In genomic region chr2:42072349-42073118, GRCh38 we compare ENCODE assay signal across 10 cellular contexts. TPM values are rescaled to one million over a fixed set of nuclear protein-coding genes. Genes with fewer than 3 reads are reported as not detected.
DNase-seq lines count a peak whose midpoint lies in the region; ATAC-seq and TF ChIP-seq lines count a peak whose summit lies in the region.
"Had no signal": no experiment of that assay in that cellular context is flagged by ENCODE, and none has a peak within 500 bp of the region (broad histone marks: within the 10 kb centered on the region; RNA-seq: fewer than 3 reads in every experiment).

No MANE protein-coding gene starts in this region.

- peak overlapping the region; percentile 86; the same call in 1 of the 3 replicates for H2BK15ac ChIP-seq in IMR-90 (ENCODE audit: low read depth, low read length)

- H2AK9ac ChIP-seq in IMR-90 (replicated peaks; ENCODE audit: low read depth, low read length, poor library complexity) = peak overlapping the region; percentile 48

- peak overlapping the region; percentile 86; the same call in 1 of the 2 replicates for H3K18ac ChIP-seq in IMR-90 (ENCODE audit: low read depth, low read length)

- H3K4me3 ChIP-seq in IMR-90 (ENCODE audit: insufficient read depth, low read depth, low read length) (no peak overlapping the region), gastroesophageal sphincter (no peak overlapping the region), skeletal muscle cell (ENCODE audit: low read depth, low read length) (no peak overlapping the region)

- H4K91ac ChIP-seq in IMR-90 (ENCODE audit: insufficient read depth, low read depth, low read length) = peak overlapping the region; percentile 40; the same call in 1 of the 2 replicates

- H3K56ac ChIP-seq in IMR-90 (ENCODE audit: extremely low read depth, insufficient read depth, low read length) = no peak overlapping the region

- dilution Hi-C loops in IMR-90 (cut with HindIII; ENCODE audit: low sequenced_read_pairs, unreplicated experiment) = no loop called here

- H3K14ac ChIP-seq in IMR-90 (replicated peaks; ENCODE audit: low read depth, low read length) = peak overlapping the region; percentile 31; the same call in 1 of the 2 replicates

- no peaks in the 10 kb centered on the region for H3K79me1 ChIP-seq in IMR-90 (ENCODE audit: low read depth in 1 of 2, low read length in 2 of 2)

- 0 out of 2 replicates have a peak, but pooled peaks cover 2% of the 10 kb centered on the region for H3K9me3 ChIP-seq in IMR-90 (ENCODE audit: control insufficient read depth, insufficient read depth, low read length)
- no peaks in the 10 kb centered on the region for H3K9me3 ChIP-seq in gastroesophageal sphincter

- H3K4ac ChIP-seq in IMR-90 (ENCODE audit: low read depth, low read length) = peak overlapping the region; percentile 46

- H4K5ac ChIP-seq in IMR-90 (ENCODE audit: low read depth, low read length) = no peak overlapping the region; the same call in 1 of the 2 replicates

- H3K27ac ChIP-seq in IMR-90 (ENCODE audit: insufficient read depth, low read length) (peak overlapping the region; percentile 91; the same call in 1 of the 2 replicates), gastroesophageal sphincter (peak overlapping the region in 2 of 4 donors; percentile 10 to 43)

- H2BK120ac ChIP-seq in IMR-90 (ENCODE audit: low read depth, low read length) = peak overlapping the region; percentile 81; the same call in 1 of the 2 replicates

- peaks cover 9% of the 10 kb centered on the region; the same call in 1 of the 2 replicates for H3K9me1 ChIP-seq in IMR-90 (ENCODE audit: insufficient read depth, low read length)

- H3K4me1 ChIP-seq in IMR-90 (ENCODE audit: control insufficient read depth, insufficient read depth, low read length) (peaks cover 26% of the 10 kb centered on the region), gastroesophageal sphincter (peaks cover 0 to 40% (median 0%) of the 10 kb centered on the region in 3 donors)

- TF ChIP-seq POLR2A in IMR-90 (IDR thresholded peaks at IDR 0.05; ENCODE audit: low read depth, low read length) (no peak), gastroesophageal sphincter (IDR thresholded peaks at IDR 0.05) (no peak)

- no peaks in the 10 kb centered on the region for H3K36me3 ChIP-seq in IMR-90 (ENCODE audit: control insufficient read depth, insufficient read depth, low read length)
- H3K36me3 ChIP-seq in gastroesophageal sphincter = no peaks in the 10 kb centered on the region

- TF ChIP-seq CTCF in IMR-90 (conservative IDR thresholded peaks at IDR 0.05; ENCODE audit: low read depth, low read length) = no peak
- TF ChIP-seq CTCF in gastroesophageal sphincter (IDR thresholded peaks at IDR 0.05) = no peak
- TF ChIP-seq CTCF in GM10248 (IDR thresholded peaks at IDR 0.05; ENCODE audit: control extremely low read depth, extremely low read depth, low read depth, missing control alignments) = no peak

- H3K27me3 ChIP-seq in IMR-90 (ENCODE audit: control insufficient read depth, insufficient read depth, low read length) (no peaks in the 10 kb centered on the region), gastroesophageal sphincter (no peaks in the 10 kb centered on the region)

- peak overlapping the region; percentile 49 for H2AFZ ChIP-seq in IMR-90 (replicated peaks; ENCODE audit: low read length, poor library complexity)

- no peak for TF ChIP-seq EP300 in gastroesophageal sphincter (IDR thresholded peaks at IDR 0.05)

- H4K20me1 ChIP-seq in IMR-90 (ENCODE audit: insufficient read depth, low read length) = no peaks in the 10 kb centered on the region

- peak overlapping the region; percentile 9 to 51; a peak in 2 of 4 replicates for H4K8ac ChIP-seq in IMR-90 (ENCODE audit: low read depth in 2 of 2, low read length in 2 of 2)

- H2BK20ac ChIP-seq in IMR-90 (ENCODE audit: low read depth, low read length) = peak overlapping the region; percentile 44; the same call in 1 of the 2 replicates

- DNase-seq in IMR-90 = peak; percentile 48
- DNase-seq in NOMO-1 treated with DMSO at 0.1 percent for 48 hours (lab: John Stamatoyannopoulos, UW; ENCODE audit: unreplicated experiment) = peak; percentile 39
- peak; percentile 69 for DNase-seq in skeletal muscle cell (ENCODE audit: low read depth)
- no peak for DNase-seq in GM10248 (ENCODE audit: extremely low spot score)
- no peak for DNase-seq in NCI-H446 (lab: John Stamatoyannopoulos, UW)
- DNase-seq: activated CD4-positive, alpha-beta T cell treated with anti-CD3 and anti-CD28 coated beads, Interleukin-2, amount 10 ng/mL, durations not matched to agents 24 days and 14 days had no signal

- no peak for TF ChIP-seq RAD21 in IMR-90 (IDR thresholded peaks at IDR 0.05; ENCODE audit: low read length)

- peak overlapping the region; percentile 50; the same call in 1 of the 2 replicates for H2AK5ac ChIP-seq in IMR-90 (ENCODE audit: low read depth, low read length)

- ATAC-seq in IMR-90 (ENCODE audit: low read depth) = peak; percentile 10; the same call in 1 of the 2 replicates
- ATAC-seq in gastroesophageal sphincter = peak; percentile 40
- no peak for ATAC-seq in HG02885 (IDR thresholded peaks at IDR 0.05; ENCODE audit: poor library complexity, unreplicated experiment)
- ATAC-seq in HG03442 (IDR thresholded peaks at IDR 0.05; ENCODE audit: unreplicated experiment) = no peak
- ATAC-seq: stimulated activated memory B cell treated with anti-CD40 and anti-IgM and Interleukin-4, amounts not matched to agents 10 μg/mL and 1 μg/mL and 100 μg/mL, for 72 hours had no signal

- 64% methylated on average over 10 of the region's 13 CpGs; no CpG with 5 or more reads in 1 of the 2 experiments for WGBS in IMR-90 (ENCODE audit: extremely low coverage in 2 of 2, insufficient read length in 1 of 2), 2 experiments
- WGBS in gastroesophageal sphincter (ENCODE audit: low coverage in 1 of 2), 2 donors = 53 to 63% methylated on average over 6 to 10 of the region's 13 CpGs

- intact Hi-C loops in IMR-90 (cut with micrococcal nuclease) = no loop called here

- H3K23ac ChIP-seq in IMR-90 (ENCODE audit: low read depth, low read length) = no peak overlapping the region

- H2BK5ac ChIP-seq in IMR-90 (ENCODE audit: low read depth, low read length, poor library complexity, severe bottlenecking) = no peak overlapping the region

- H3K9ac ChIP-seq in IMR-90 (ENCODE audit: low read depth, low read length) = no peak overlapping the region

- no TSS peak for BruUV-seq in IMR-90 (replicated peaks; lab: Mats Ljungman, UMichigan)

- no peak overlapping the region for H3K4me2 ChIP-seq in IMR-90 (ENCODE audit: low read depth, low read length)

- POLR2A ChIA-PET in IMR-90 (lab: Charles Lee; ENCODE audit: unreplicated experiment) = no interaction called here
- POLR2A ChIA-PET in GM10248 (lab: Yijun Ruan, JAX) = no interaction called here

- in situ Hi-C loops in IMR-90 (cut with MboI; ENCODE audit: low sequenced_read_pairs) = no loop called here

- CTCF ChIA-PET in IMR-90 (lab: Yijun Ruan, JAX) (no interaction called here), GM10248 (lab: Yijun Ruan, JAX) (interaction anchor here (0.6 to 2.7 kb wide), 9 partner anchors 10 to 232 kb away, joined by 3 to 18 read pairs (median 4); no protein-coding TSS in a partner anchor)

TF ChIP-seq in IMR-90, 13 proteins besides CTCF, POLR2A, EP300 and RAD21:
- no peak for TF ChIP-seq MAZ (IDR thresholded peaks at IDR 0.05; ENCODE audit: borderline replicate concordance, low read depth, low read length)
- TF ChIP-seq SMC3 (IDR thresholded peaks at IDR 0.05; ENCODE audit: low read depth, low read length) = no peak
- TF ChIP-seq FOS (IDR thresholded peaks at IDR 0.05; ENCODE audit: low read depth, low read length) = no peak
- no peak for TF ChIP-seq BHLHE40 (IDR thresholded peaks at IDR 0.05; ENCODE audit: low read depth, low read length)
- no peak for TF ChIP-seq MXI1 (IDR thresholded peaks at IDR 0.05; ENCODE audit: borderline replicate concordance, low read depth, low read length)
- no peak for TF ChIP-seq NFE2L2 (IDR thresholded peaks at IDR 0.05; ENCODE audit: low read depth, low read length)
- TF ChIP-seq, protein P1, sequence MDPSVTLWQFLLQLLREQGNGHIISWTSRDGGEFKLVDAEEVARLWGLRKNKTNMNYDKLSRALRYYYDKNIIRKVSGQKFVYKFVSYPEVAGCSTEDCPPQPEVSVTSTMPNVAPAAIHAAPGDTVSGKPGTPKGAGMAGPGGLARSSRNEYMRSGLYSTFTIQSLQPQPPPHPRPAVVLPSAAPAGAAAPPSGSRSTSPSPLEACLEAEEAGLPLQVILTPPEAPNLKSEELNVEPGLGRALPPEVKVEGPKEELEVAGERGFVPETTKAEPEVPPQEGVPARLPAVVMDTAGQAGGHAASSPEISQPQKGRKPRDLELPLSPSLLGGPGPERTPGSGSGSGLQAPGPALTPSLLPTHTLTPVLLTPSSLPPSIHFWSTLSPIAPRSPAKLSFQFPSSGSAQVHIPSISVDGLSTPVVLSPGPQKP (IDR thresholded peaks at IDR 0.05; ENCODE audit: borderline replicate concordance, low read depth, low read length) = no peak
- no peak for TF ChIP-seq RCOR1 (IDR thresholded peaks at IDR 0.05; ENCODE audit: insufficient replicate concordance, low read length)
- no peak for TF ChIP-seq CEBPB (IDR thresholded peaks at IDR 0.05; ENCODE audit: low read depth, low read length)
- no peak for TF ChIP-seq USF2 (IDR thresholded peaks at IDR 0.05; ENCODE audit: low read depth, low read length)
- TF ChIP-seq MAFK (IDR thresholded peaks at IDR 0.05; ENCODE audit: low read depth, low read length) = no peak
- TF ChIP-seq RFX5 (IDR thresholded peaks at IDR 0.05; ENCODE audit: low read depth, low read length) = no peak
- TF ChIP-seq CHD1 (IDR thresholded peaks at IDR 0.05; ENCODE audit: low read depth, low read length) = no peak

RNA-seq across cellular contexts. Expression of gene PKDCC, which starts 24.7 kb away (rescaled TPM):
- 50.3 and 55.6 TPM in 2 replicates for total RNA-seq in IMR-90 (2012; rRNA removed)
- polyA plus RNA-seq in IMR-90 (2012; rRNA removed) = 67.4 and 95.7 TPM in 2 replicates
- 40.2 and 112 TPM in 2 replicates for polyA plus RNA-seq in IMR-90 (2012; cell fraction: cytosol; rRNA removed)
- polyA plus RNA-seq in IMR-90 (2012; cell fraction: nucleus; rRNA removed; ENCODE audit: low replicate concordance) = 310 and 597 TPM in 2 replicates
- total RNA-seq in gastroesophageal sphincter = 100 to 1,000 TPM in 3 of 4 donors, 10 to 100 TPM in 1; 89.0 to 277 (median 194) TPM
- total RNA-seq: activated CD4-positive, alpha-beta T cell treated with anti-CD3 and anti-CD28 coated beads, Interleukin-2, amount 10 ng/mL, durations not matched to agents 24 days and 14 days had no signal

Comparison
In these comparisons a context has a peak if more than half of its experiments do, and no peak if none do; other contexts are left out.
1. ATAC-seq: peak in IMR-90 (single experiment) and gastroesophageal sphincter (single experiment); none in HG02885 (single experiment) and HG03442 (single experiment).
2. DNase-seq: peak in IMR-90 (single experiment), NOMO-1 treated with DMSO at 0.1 percent for 48 hours (single experiment) and skeletal muscle cell (single experiment); none in GM10248 (single experiment) and NCI-H446 (0 of 2).